20 cellular contexts compared by ENCODE assay signal in the genomic region with DNA sequence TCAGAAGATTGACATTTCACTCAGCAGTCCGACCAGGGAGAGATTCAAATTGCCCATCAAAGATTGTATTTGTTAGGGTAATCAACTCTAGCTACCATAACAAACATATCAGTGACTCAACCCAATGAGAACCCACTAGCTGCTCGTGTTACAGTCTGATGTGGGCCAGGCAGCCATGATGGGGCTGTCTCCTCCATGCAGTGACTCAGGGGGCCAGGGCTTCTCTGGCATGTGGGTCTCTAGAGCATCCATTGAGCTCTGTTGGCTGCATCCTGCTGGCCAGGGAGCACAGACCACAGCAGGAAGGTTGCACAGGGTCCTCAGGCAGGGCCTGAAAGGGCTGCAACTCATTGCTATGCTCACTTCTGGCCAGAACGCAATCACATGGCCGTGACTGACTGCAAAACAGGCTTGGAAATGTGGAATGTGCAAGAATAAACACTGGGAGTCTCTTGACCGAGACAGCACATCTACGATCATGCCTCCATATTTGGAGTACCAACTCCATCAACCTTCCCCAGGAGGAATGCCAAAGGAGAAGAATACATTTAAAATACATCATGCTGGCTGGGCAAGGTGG.
A peak's percentile ranks its signal among the peaks of the same experiment; 100 is the strongest.
DNase-seq lines count a peak whose midpoint lies in the region; ATAC-seq and TF ChIP-seq lines count a peak whose summit lies in the region.
"Had no signal": no experiment of that assay in that cellular context is flagged by ENCODE, and none has a peak within 500 bp of the region (broad histone marks: within the 10 kb centered on the region; RNA-seq: fewer than 3 reads in every experiment).

No MANE protein-coding gene starts in this region.

- no peaks in the 10 kb centered on the region for H3K27me3 Mint-ChIP-seq in chondrocyte (ENCODE audit: low read depth)

- no peak overlapping the region for H3K27ac ChIP-seq in fibroblast of lung (ENCODE audit: insufficient read depth, low read length)
- H3K27ac ChIP-seq: GM23248, KMS-11 had no signal

- no peak overlapping the region for H3K4me3 ChIP-seq in fibroblast of lung (replicated peaks in 1 of 4; ENCODE audit: control extremely low read depth in 1 of 4, insufficient read depth in 1 of 4, low read depth in 3 of 4, low read length in 4 of 4)
- H3K4me3 ChIP-seq: GM23248 had no signal

- H3K79me2 ChIP-seq in fibroblast of lung (ENCODE audit: control insufficient read depth, insufficient read depth, low read length) = no peaks in the 10 kb centered on the region

- no peaks in the 10 kb centered on the region for H4K20me1 ChIP-seq in fibroblast of lung (ENCODE audit: control insufficient read depth, extremely low read depth, insufficient read depth, low read length)

- ATAC-seq in HG03521 (IDR thresholded peaks at IDR 0.05; ENCODE audit: unreplicated experiment) = no peak
- ATAC-seq: HCT116, SK-N-SH treated with all-trans-retinoic acid at 6 μM for 48 hours had no signal

- H3K4me3 Mint-ChIP-seq in chondrocyte (ENCODE audit: unreplicated experiment) = no peak overlapping the region
- H3K4me3 Mint-ChIP-seq: CD8-positive, alpha-beta memory T cell had no signal

- H3K9me3 Mint-ChIP-seq in chondrocyte (ENCODE audit: low read depth) = peaks cover 18% of the 10 kb centered on the region

- no peaks in the 10 kb centered on the region for H3K9me3 ChIP-seq in fibroblast of lung (ENCODE audit: control insufficient read depth, insufficient read depth, low read depth, low read length)

- no peaks in the 10 kb centered on the region for H3K36me3 ChIP-seq in fibroblast of lung (ENCODE audit: control insufficient read depth, insufficient read depth, low read length)

- H3K9ac ChIP-seq in fibroblast of lung (ENCODE audit: insufficient read depth, low read length) = no peak overlapping the region
- H3K9ac ChIP-seq: GM23248, KMS-11 had no signal

- no peak overlapping the region for H3K27ac Mint-ChIP-seq in chondrocyte (ENCODE audit: unreplicated experiment)
- H3K27ac Mint-ChIP-seq: CD8-positive, alpha-beta memory T cell had no signal

- TF ChIP-seq CTCF in fibroblast of lung (conservative IDR thresholded peaks at IDR 0.05 in 1 of 2, IDR thresholded peaks at IDR 0.05 in 1 of 2; ENCODE audit: low read depth in 1 of 2, low read length in 2 of 2) (no peak), chondrocyte (IDR thresholded peaks at IDR 0.05) (no peak)

- no peak overlapping the region for H2AFZ ChIP-seq in fibroblast of lung (ENCODE audit: low read length)
- H2AFZ ChIP-seq: GM23248 had no signal

- peaks cover 21% of the 10 kb centered on the region for H3K36me3 Mint-ChIP-seq in chondrocyte (ENCODE audit: low read depth)

- DNase-seq in LHCN-M2 (ENCODE audit: low read depth) (peak; percentile 12), fibroblast of lung (ENCODE audit: low read depth in 2 of 2) (peak; percentile 20 to 21), mesenteric fat pad (ENCODE audit: low spot score) (peak; percentile 39), SKM-1 treated with dmso at 0.1 percent for 144 hours (lab: John Stamatoyannopoulos, UW; ENCODE audit: unreplicated experiment) (no peak), chondrocyte (ENCODE audit: low spot score) (no peak)
- no peak for DNase-seq in effector CD4-positive, alpha-beta T cell
- DNase-seq: C1 segment of cervical spinal cord; CD8-positive, alpha-beta memory T cell; DMS79; GM23248; NCI-H1092; NCI-H1436 treated with DMSO at 0.1 percent for 48 hours; NCI-H2029; NCI-H345; NCI-H524 treated with DMSO at 0.1 percent for 48 hours; SIG-M5 had no signal

- no peak overlapping the region for H3K4me2 ChIP-seq in fibroblast of lung (ENCODE audit: extremely low read depth, insufficient read depth, low read length)
- H3K4me2 ChIP-seq: KMS-11 had no signal

- no peaks in the 10 kb centered on the region for H3K27me3 ChIP-seq in fibroblast of lung (ENCODE audit: control insufficient read depth, insufficient read depth, low read length)

- no peaks in the 10 kb centered on the region for H3K4me1 Mint-ChIP-seq in chondrocyte (ENCODE audit: low read depth)
- H3K4me1 Mint-ChIP-seq: CD8-positive, alpha-beta memory T cell had no signal

- H3K4me1 ChIP-seq in fibroblast of lung (ENCODE audit: control insufficient read depth, extremely low read depth, insufficient read depth, low read length) = no peaks in the 10 kb centered on the region

Comparison
In these comparisons a context has a peak if more than half of its experiments do, and no peak if none do; other contexts are left out.
1. DNase-seq: peak in LHCN-M2 (single experiment), fibroblast of lung (2 of 2) and mesenteric fat pad (single experiment); none in SKM-1 treated with dmso at 0.1 percent for 144 hours (single experiment), chondrocyte (single experiment) and effector CD4-positive, alpha-beta T cell (single experiment).